ENCODE assay signal across 8 cellular contexts in the genomic region with DNA sequence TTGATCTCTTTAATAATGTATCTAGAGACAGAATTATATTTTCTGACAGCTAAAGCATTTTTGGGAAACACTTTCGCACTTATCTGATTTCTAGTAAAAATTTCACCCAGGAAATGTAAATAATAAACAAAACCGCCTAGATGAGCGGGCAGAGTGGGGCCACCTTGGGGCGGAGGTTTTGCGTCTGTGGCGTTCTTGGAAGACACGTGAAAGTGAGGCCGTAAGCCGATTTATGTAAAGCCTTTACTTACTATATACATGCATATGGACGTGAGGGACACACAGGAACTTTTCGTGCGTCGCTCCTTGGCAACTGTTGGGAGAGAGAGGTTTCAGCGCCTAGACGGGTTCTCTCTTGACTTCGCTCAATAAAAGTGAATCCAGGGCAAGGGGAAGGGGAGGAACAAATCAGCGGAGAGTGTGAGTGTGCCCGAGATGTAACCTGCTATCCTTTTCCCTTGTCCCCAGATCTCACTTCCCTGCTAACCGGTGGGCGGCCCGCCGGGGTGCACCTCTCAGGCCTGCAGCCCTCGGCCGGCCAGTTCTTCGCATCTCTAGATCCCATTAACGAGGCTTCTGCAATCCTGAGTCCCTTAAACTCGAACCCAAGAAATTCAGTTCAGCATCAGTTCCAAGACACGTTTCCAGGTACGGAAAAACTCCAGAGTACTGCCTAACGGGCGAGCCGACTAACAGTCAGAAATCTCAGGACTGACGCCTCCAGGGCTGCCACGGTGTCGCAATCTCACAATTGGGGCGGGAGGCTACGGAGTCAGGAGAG. TPM values are rescaled to one million over a fixed set of nuclear protein-coding genes. Genes with fewer than 3 reads are reported as not detected.
DNase-seq lines count a peak whose midpoint lies in the region; ATAC-seq and TF ChIP-seq lines count a peak whose summit lies in the region.

No MANE protein-coding gene starts in this region.

- no peak for TF ChIP-seq CTCF in fibroblast of the aortic adventitia (IDR thresholded peaks at IDR 0.05; ENCODE audit: insufficient read depth, low read length)

- H2BK15ac ChIP-seq in neuronal stem cell (ENCODE audit: low read length), result no peak overlapping the region

- DNase-seq in H7 (peak; percentile 78), fibroblast of the aortic adventitia (ENCODE audit: low read depth) (peak; percentile 77), neuronal stem cell (ENCODE audit: low spot score) (no peak), NCI-H1092 (lab: John Stamatoyannopoulos, UW) (no peak)
- peak; percentile 30 for DNase-seq in T-helper 2 cell treated with Interferon-gamma antibody and Interleukin-4, amounts not matched to agents 5 μg/mL and 100 μg/mL, for 36 hours (ENCODE audit: low spot score)

- WGBS in neuronal stem cell (ENCODE audit: extremely low coverage in 2 of 2, insufficient read length in 2 of 2, insufficient replicate concordance in 1 of 2), 2 donors, result no CpG with 5 or more reads among the region's 37 CpGs

- no peak overlapping the region for H3K4ac ChIP-seq in neuronal stem cell (ENCODE audit: low read length)

- H2BK5ac ChIP-seq in neuronal stem cell (ENCODE audit: low read length), result no peak overlapping the region

- H3K27me3 Mint-ChIP-seq in T-helper 2 cell treated with Interferon-gamma antibody and Interleukin-4, amounts not matched to agents 5 μg/mL and 100 μg/mL, for 36 hours (ENCODE audit: low read depth), result peaks cover 70% of the 10 kb centered on the region

- H3K36me3 ChIP-seq in H7 (replicated peaks; ENCODE audit: control insufficient read depth, insufficient read depth, low read length), result no peaks in the 10 kb centered on the region
- no peaks in the 10 kb centered on the region for H3K36me3 ChIP-seq in neuronal stem cell (replicated peaks in 1 of 2; ENCODE audit: control insufficient read depth in 2 of 2, insufficient read depth in 2 of 2, low read length in 2 of 2)

- no peak overlapping the region for H3K9ac ChIP-seq in neuronal stem cell (ENCODE audit: low read depth, low read length, poor library complexity)

- H3K4me3 ChIP-seq in H7 (ENCODE audit: insufficient read depth, low read depth, low read length) (no peak overlapping the region), fibroblast of the aortic adventitia (ENCODE audit: low read depth, low read length) (peak overlapping the region; percentile 85), neuronal stem cell (ENCODE audit: low read length in 2 of 2) (no peak overlapping the region)

- peaks cover 0 to 3% of the 10 kb centered on the region in 2 donors for H3K9me3 ChIP-seq in neuronal stem cell (replicated peaks in 1 of 2; ENCODE audit: control insufficient read depth in 2 of 2, insufficient read depth in 1 of 2, low read depth in 1 of 2, low read length in 2 of 2)

- no peak overlapping the region for H3K27ac Mint-ChIP-seq in T-helper 2 cell treated with Interferon-gamma antibody and Interleukin-4, amounts not matched to agents 5 μg/mL and 100 μg/mL, for 36 hours

- H4K91ac ChIP-seq in neuronal stem cell (ENCODE audit: low read depth, low read length, poor library complexity), result no peak overlapping the region

- H2AK5ac ChIP-seq in neuronal stem cell (ENCODE audit: low read depth, low read length), result no peak overlapping the region

- peaks cover 5% of the 10 kb centered on the region for H3K36me3 Mint-ChIP-seq in T-helper 2 cell treated with Interferon-gamma antibody and Interleukin-4, amounts not matched to agents 5 μg/mL and 100 μg/mL, for 36 hours (ENCODE audit: low read depth)

- H3K9me3 Mint-ChIP-seq in T-helper 2 cell treated with Interferon-gamma antibody and Interleukin-4, amounts not matched to agents 5 μg/mL and 100 μg/mL, for 36 hours, result no peaks in the 10 kb centered on the region

- H3K4me1 Mint-ChIP-seq in T-helper 2 cell treated with Interferon-gamma antibody and Interleukin-4, amounts not matched to agents 5 μg/mL and 100 μg/mL, for 36 hours (ENCODE audit: low read depth), result peaks cover 31% of the 10 kb centered on the region

- ATAC-seq in HG02623 (IDR thresholded peaks at IDR 0.05; ENCODE audit: unreplicated experiment) (no peak), HG03196 (IDR thresholded peaks at IDR 0.05; ENCODE audit: unreplicated experiment) (no peak), GM18858 (IDR thresholded peaks at IDR 0.05; ENCODE audit: unreplicated experiment) (no peak)

- peaks cover 8 to 14% of the 10 kb centered on the region in 2 donors for H3K4me1 ChIP-seq in neuronal stem cell (ENCODE audit: control insufficient read depth in 2 of 2, insufficient read depth in 1 of 2, low read depth in 1 of 2, low read length in 2 of 2)

- no peak overlapping the region for H3K23ac ChIP-seq in neuronal stem cell (ENCODE audit: low read depth, low read length, poor library complexity)

- no peak overlapping the region for H2BK120ac ChIP-seq in neuronal stem cell (ENCODE audit: low read depth, low read length)

- no peaks in the 10 kb centered on the region for H3K79me1 ChIP-seq in neuronal stem cell (ENCODE audit: low read depth, low read length)

- H4K8ac ChIP-seq in neuronal stem cell (ENCODE audit: low read depth, low read length), result no peak overlapping the region

- H2AFZ ChIP-seq in neuronal stem cell (ENCODE audit: low read length), result peak overlapping the region; percentile 25

- no peak overlapping the region for H2BK12ac ChIP-seq in neuronal stem cell (ENCODE audit: low read length)

- H3K18ac ChIP-seq in neuronal stem cell (ENCODE audit: low read length), result no peak overlapping the region

- no peak overlapping the region for H3K14ac ChIP-seq in neuronal stem cell (ENCODE audit: low read length)

- H3K4me2 ChIP-seq in neuronal stem cell (ENCODE audit: insufficient read depth, low read length, poor library complexity, severe bottlenecking), result no peak overlapping the region

- H3K27ac ChIP-seq in neuronal stem cell (replicated peaks; ENCODE audit: low read length), result no peak overlapping the region

- H3K4me3 Mint-ChIP-seq in T-helper 2 cell treated with Interferon-gamma antibody and Interleukin-4, amounts not matched to agents 5 μg/mL and 100 μg/mL, for 36 hours, result peak overlapping the region; percentile 76

- H3K27me3 ChIP-seq in H7 (ENCODE audit: control insufficient read depth, insufficient read depth, low read length), result peaks cover 100% of the 10 kb centered on the region
- peaks cover 73 to 99% (median 99%) of the 10 kb centered on the region in 3 experiments for H3K27me3 ChIP-seq in neuronal stem cell (ENCODE audit: control insufficient read depth in 3 of 3, insufficient read depth in 3 of 3, low read depth in 1 of 3, low read length in 3 of 3)

RNA-seq across cellular contexts. Expression of a gene that starts 1.7 kb away (rescaled TPM):
- total RNA-seq in H7 (2014; rRNA removed; shearing (Covaris generic)), result 0.21 TPM in 1 of 2 replicates, not detected in the other
- total RNA-seq in fibroblast of the aortic adventitia (ENCODE audit: low replicate concordance), result 4.1 and 25.4 TPM in 2 replicates
- 0.06 TPM for polyA plus RNA-seq in neuronal stem cell (2013, experiment 1 of 2)
- polyA plus RNA-seq in neuronal stem cell (2013, experiment 2 of 2), result 0.06 TPM

Comparison
In these comparisons a context has a peak if more than half of its experiments do, and no peak if none do; other contexts are left out.
1. DNase-seq: peak in H7 (single experiment), T-helper 2 cell treated with Interferon-gamma antibody and Interleukin-4, amounts not matched to agents 5 μg/mL and 100 μg/mL, for 36 hours (single experiment) and fibroblast of the aortic adventitia (single experiment); none in neuronal stem cell (single experiment) and NCI-H1092 (single experiment).